10 cellular contexts compared by ENCODE assay signal in genomic region chr1:19456915-19457554, GRCh38. TPM values are rescaled to one million over a fixed set of nuclear protein-coding genes. Genes with fewer than 3 reads are reported as not detected.
DNase-seq lines count a peak whose midpoint lies in the region; ATAC-seq and TF ChIP-seq lines count a peak whose summit lies in the region.
"Had no signal": no experiment of that assay in that cellular context is flagged by ENCODE, and none has a peak within 500 bp of the region (broad histone marks: within the 10 kb centered on the region; RNA-seq: fewer than 3 reads in every experiment).

No MANE protein-coding gene starts in this region.

- H3K27ac ChIP-seq in right atrium auricular region (peak overlapping the region; percentile 41 to 46), mucosa of rectum (ENCODE audit: low read depth in 2 of 2, low read length in 2 of 2) (peak overlapping the region; percentile 24 to 49), aorta (ENCODE audit: low read depth in 1 of 2, low read length in 2 of 2) (peak overlapping the region; percentile 52 to 77)
- H3K27ac ChIP-seq: pancreas had no signal

- H3K4me3 ChIP-seq in right atrium auricular region (no peak overlapping the region), mucosa of rectum (ENCODE audit: low read length in 2 of 2) (no peak overlapping the region), aorta (ENCODE audit: low read length in 2 of 2) (no peak overlapping the region)
- H3K4me3 ChIP-seq: breast epithelium, pancreas had no signal

- TF ChIP-seq CTCF in right atrium auricular region (IDR thresholded peaks at IDR 0.05) (no peak), omental fat pad (IDR thresholded peaks at IDR 0.05) (no peak)

- no peaks in the 10 kb centered on the region for H3K27me3 ChIP-seq in right atrium auricular region
- no peaks in the 10 kb centered on the region for H3K27me3 ChIP-seq in mucosa of rectum (ENCODE audit: control insufficient read depth in 2 of 2, insufficient read depth in 2 of 2, low read length in 2 of 2)
- H3K27me3 ChIP-seq in aorta (ENCODE audit: control insufficient read depth in 1 of 2, insufficient read depth in 2 of 2, low read length in 1 of 2) = no peaks in the 10 kb centered on the region
- H3K27me3 ChIP-seq: breast epithelium, pancreas had no signal

- 14 to 19% methylated on average over 10 of the region's 10 CpGs for WGBS in aorta, 2 donors

- H3K4me1 ChIP-seq in right atrium auricular region = peaks cover 0 to 90% of the 10 kb centered on the region in 2 donors
- H3K4me1 ChIP-seq in mucosa of rectum (ENCODE audit: control insufficient read depth in 2 of 2, insufficient read depth in 2 of 2, low read length in 2 of 2) = peaks cover 36 to 41% of the 10 kb centered on the region in 2 donors
- H3K4me1 ChIP-seq in aorta (ENCODE audit: control insufficient read depth in 1 of 2, insufficient read depth in 2 of 2, low read length in 2 of 2) = peaks cover 6 to 15% of the 10 kb centered on the region in 2 donors

- ATAC-seq in left cardiac atrium (no peak), aorta (ENCODE audit: low FRiP score) (no peak), HG02885 (IDR thresholded peaks at IDR 0.05; ENCODE audit: poor library complexity, unreplicated experiment) (no peak), omental fat pad (ENCODE audit: low FRiP score) (no peak)

- no peak overlapping the region for H3K9ac ChIP-seq in mucosa of rectum (ENCODE audit: low read depth in 1 of 2, low read length in 2 of 2)

- intact Hi-C loops in left cardiac atrium (cut with DNase I) (no loop called here), aorta (cut with DNase I) (no loop called here)

- no peaks in the 10 kb centered on the region for H3K9me3 ChIP-seq in right atrium auricular region
- H3K9me3 ChIP-seq in mucosa of rectum (ENCODE audit: control insufficient read depth in 2 of 2, low read length in 2 of 2) = no peaks in the 10 kb centered on the region
- no peaks in the 10 kb centered on the region for H3K9me3 ChIP-seq in aorta (ENCODE audit: control insufficient read depth, low read length)
- H3K9me3 ChIP-seq: breast epithelium, pancreas had no signal

- no peaks in the 10 kb centered on the region for H3K36me3 ChIP-seq in right atrium auricular region
- peaks cover 0 to 2% of the 10 kb centered on the region in 2 donors for H3K36me3 ChIP-seq in mucosa of rectum (ENCODE audit: control insufficient read depth in 2 of 2, insufficient read depth in 2 of 2, low read length in 2 of 2)
- no peaks in the 10 kb centered on the region for H3K36me3 ChIP-seq in aorta (ENCODE audit: control insufficient read depth in 1 of 2, insufficient read depth in 2 of 2, low read length in 1 of 2)
- H3K36me3 ChIP-seq: breast epithelium, pancreas had no signal

- DNase-seq in right atrium auricular region (ENCODE audit: low spot score) = no peak
- DNase-seq in left cardiac atrium = no peak
- DNase-seq in astrocyte of the hippocampus (ENCODE audit: low read depth, low spot score) = peak; percentile 52
- DNase-seq in aorta = no peak
- DNase-seq in omental fat pad (ENCODE audit: low spot score) = no peak
- DNase-seq in DMS 273 treated with DMSO at 0.1 percent for 48 hours (lab: John Stamatoyannopoulos, UW) = no peak
- DNase-seq: pancreas had no signal

RNA-seq across cellular contexts. Expression of gene CAPZB, which starts 28.3 kb away (rescaled TPM):
- total RNA-seq in right atrium auricular region (100 to 1,000 TPM in 1 of 2 donors, 10 to 100 TPM in 1; 87.8 to 122 TPM), left cardiac atrium (100 to 1,000 TPM; 227 to 254 TPM), aorta (100 to 1,000 TPM; 289 to 297 TPM), omental fat pad (100 to 1,000 TPM in 3 of 4 donors, 10 to 100 TPM in 1; 98.0 to 130 (median 120) TPM)
- 100 to 1,000 TPM; 230 to 254 TPM for polyA plus RNA-seq in aorta
